ENCODE assay signal across 18 cellular contexts in genomic region chr13:34300559-34300958, GRCh38.
A peak's percentile ranks its signal among the peaks of the same experiment; 100 is the strongest.
DNase-seq lines count a peak whose midpoint lies in the region; ATAC-seq and TF ChIP-seq lines count a peak whose summit lies in the region.
"Had no signal": no experiment of that assay in that cellular context is flagged by ENCODE, and none has a peak within 500 bp of the region (broad histone marks: within the 10 kb centered on the region; RNA-seq: fewer than 3 reads in every experiment).

No MANE protein-coding gene starts in this region.

- H3K9ac ChIP-seq in mammary epithelial cell (ENCODE audit: insufficient read depth, low read length), result no peak overlapping the region

- no peak overlapping the region for H3K4me3 Mint-ChIP-seq in MCF 10A (ENCODE audit: unreplicated experiment)
- H3K4me3 Mint-ChIP-seq: activated CD4-positive, alpha-beta memory T cell treated with anti-CD3 and anti-CD28 coated beads for 36 hours; activated naive CD8-positive, alpha-beta T cell treated with anti-CD3 and anti-CD28 coated beads for 36 hours; activated T-cell treated with anti-CD3 and anti-CD28 coated beads, Interleukin-2, amount 50 U/mL, for 4 hours; effector memory CD8-positive, alpha-beta T cell; immature natural killer cell; stimulated activated naive CD8-positive, alpha-beta T cell treated with anti-CD3 and anti-CD28 coated beads, Interleukin-15, amount 100 ng/mL, for 72 hours had no signal

- no peak overlapping the region for H3K27ac ChIP-seq in mammary epithelial cell (ENCODE audit: insufficient read depth, low read depth, low read length)
- no peak overlapping the region for H3K27ac ChIP-seq in upper lobe of right lung
- H3K27ac ChIP-seq: vagina had no signal

- ATAC-seq in upper lobe of right lung, result peak; percentile 73
- ATAC-seq: activated T-cell treated with anti-CD3 and anti-CD28 coated beads, Interleukin-2, amount 50 U/mL, for 4 hours; effector memory CD8-positive, alpha-beta T cell; stimulated activated naive CD8-positive, alpha-beta T cell treated with anti-CD3 and anti-CD28 coated beads, Interleukin-15, amount 100 ng/mL, for 72 hours had no signal

- H3K4me1 Mint-ChIP-seq in MCF 10A (ENCODE audit: insufficient read depth, unreplicated experiment), result peaks cover 29% of the 10 kb centered on the region
- H3K4me1 Mint-ChIP-seq: activated naive CD8-positive, alpha-beta T cell treated with anti-CD3 and anti-CD28 coated beads for 36 hours; immature natural killer cell; stimulated activated naive CD8-positive, alpha-beta T cell treated with anti-CD3 and anti-CD28 coated beads, Interleukin-15, amount 100 ng/mL, for 72 hours had no signal

- H3K4me2 ChIP-seq in mammary epithelial cell (ENCODE audit: insufficient read depth, low read depth, low read length), result no peak overlapping the region

- H3K36me3 ChIP-seq in mammary epithelial cell (ENCODE audit: insufficient read depth, low read length) (no peaks in the 10 kb centered on the region), upper lobe of right lung (no peaks in the 10 kb centered on the region)
- H3K36me3 ChIP-seq: vagina had no signal

- intact Hi-C loops in mammary epithelial cell (cut with micrococcal nuclease), result loop anchor here (5.0 kb wide), 2 partner anchors 223 to 368 kb away; no protein-coding TSS in a partner anchor
- intact Hi-C loops in MCF 10A (cut with micrococcal nuclease), result no loop called here
- intact Hi-C loops in upper lobe of right lung (cut with DNase I), result no loop called here

- H3K27me3 Mint-ChIP-seq in MCF 10A (ENCODE audit: insufficient read depth, unreplicated experiment), result no peaks in the 10 kb centered on the region
- H3K27me3 Mint-ChIP-seq: activated CD4-positive, alpha-beta memory T cell treated with anti-CD3 and anti-CD28 coated beads for 36 hours; activated naive CD8-positive, alpha-beta T cell treated with anti-CD3 and anti-CD28 coated beads for 36 hours; effector memory CD8-positive, alpha-beta T cell; stimulated activated naive CD8-positive, alpha-beta T cell treated with anti-CD3 and anti-CD28 coated beads, Interleukin-15, amount 100 ng/mL, for 72 hours had no signal

- H3K4me3 ChIP-seq in mammary epithelial cell (replicated peaks in 1 of 3; ENCODE audit: insufficient read depth in 1 of 3, low read depth in 2 of 3, low read length in 3 of 3), result no peak overlapping the region
- H3K4me3 ChIP-seq in astrocyte of the spinal cord (ENCODE audit: low read depth, low read length), result no peak overlapping the region
- no peak overlapping the region for H3K4me3 ChIP-seq in upper lobe of right lung
- H3K4me3 ChIP-seq: vagina had no signal

- no peak for TF ChIP-seq CTCF in mammary epithelial cell (conservative IDR thresholded peaks at IDR 0.05 in 1 of 2, IDR thresholded peaks at IDR 0.05 in 1 of 2; ENCODE audit: extremely low read depth in 1 of 2, insufficient read depth in 1 of 2, low read depth in 1 of 2, low read length in 2 of 2)
- TF ChIP-seq CTCF in MCF 10A (IDR thresholded peaks at IDR 0.05; ENCODE audit: unreplicated experiment), result no peak
- TF ChIP-seq CTCF in astrocyte of the spinal cord (IDR thresholded peaks at IDR 0.05; ENCODE audit: low read depth, low read length), result no peak
- TF ChIP-seq CTCF in upper lobe of right lung (IDR thresholded peaks at IDR 0.05), result no peak

- in situ Hi-C loops in mammary epithelial cell (cut with MboI; ENCODE audit: low sequenced_read_pairs in 2 of 2) (no loop called here), astrocyte of the spinal cord (cut with HindIII; ENCODE audit: low sequenced_read_pairs) (no loop called here)

- DNase-seq in mammary epithelial cell, result peak; percentile 5
- DNase-seq in MCF 10A (ENCODE audit: unreplicated experiment), result no peak
- peak; percentile 21 for DNase-seq in astrocyte of the spinal cord (ENCODE audit: low read depth, low spot score)
- DNase-seq in kidney tubule cell (ENCODE audit: low spot score), result peak; percentile 35
- DNase-seq in upper lobe of right lung, result no peak
- no peak for DNase-seq in DMS114 treated with DMSO at 0.1 percent for 48 hours (lab: John Stamatoyannopoulos, UW; ENCODE audit: unreplicated experiment)
- no peak for DNase-seq in NCI-H2227 treated with DMSO at 0.1 percent for 48 hours (lab: John Stamatoyannopoulos, UW)
- DNase-seq in activated effector memory CD4-positive, alpha-beta T cell treated with Interleukin-2 at 50 U/mL for 16 hours, result no peak
- DNase-seq: activated CD4-positive, alpha-beta memory T cell treated with anti-CD3 and anti-CD28 coated beads for 36 hours; activated naive CD8-positive, alpha-beta T cell treated with anti-CD3 and anti-CD28 coated beads for 36 hours; activated T-cell treated with anti-CD3 and anti-CD28 coated beads, Interleukin-2, amount 50 U/mL, for 4 hours; effector memory CD8-positive, alpha-beta T cell; immature natural killer cell; NCI-H187; NCI-H748 treated with DMSO at 0.1 percent for 48 hours; stimulated activated CD4-positive, alpha-beta T cell treated with anti-CD3 and anti-CD28 coated beads, Interleukin-15, amount 100 ng/mL, for 24 hours; stimulated activated naive CD8-positive, alpha-beta T cell treated with anti-CD3 and anti-CD28 coated beads, Interleukin-15, amount 100 ng/mL, for 72 hours had no signal

- no peak overlapping the region for H3K27ac Mint-ChIP-seq in MCF 10A (ENCODE audit: low read depth, unreplicated experiment)
- H3K27ac Mint-ChIP-seq: activated CD4-positive, alpha-beta memory T cell treated with anti-CD3 and anti-CD28 coated beads for 36 hours; activated naive CD8-positive, alpha-beta T cell treated with anti-CD3 and anti-CD28 coated beads for 36 hours; effector memory CD8-positive, alpha-beta T cell; immature natural killer cell; stimulated activated naive CD8-positive, alpha-beta T cell treated with anti-CD3 and anti-CD28 coated beads, Interleukin-15, amount 100 ng/mL, for 72 hours had no signal

- no peaks in the 10 kb centered on the region for H4K20me1 ChIP-seq in mammary epithelial cell (ENCODE audit: insufficient read depth, low read length)

- BruUV-seq in mammary epithelial cell (replicated peaks; lab: Mats Ljungman, UMichigan), result no TSS peak
- BruUV-seq in MCF 10A (replicated peaks; lab: Mats Ljungman, UMichigan), result no TSS peak

- CTCF ChIA-PET in mammary epithelial cell (lab: Charles Lee; ENCODE audit: low non-redundant PET), result no interaction called here
- CTCF ChIA-PET in MCF 10A (lab: Yijun Ruan, JAX), result interaction anchor here (0.6 kb wide), 1 partner anchor 856 kb away, joined by 3 read pairs; no protein-coding TSS in a partner anchor

- H3K4me1 ChIP-seq in mammary epithelial cell (ENCODE audit: insufficient read depth, low read length), result peaks cover 30% of the 10 kb centered on the region
- no peaks in the 10 kb centered on the region for H3K4me1 ChIP-seq in upper lobe of right lung
- H3K4me1 ChIP-seq: vagina had no signal

- dilution Hi-C loops in mammary epithelial cell (cut with HindIII; ENCODE audit: low sequenced_read_pairs), result no loop called here

- no peaks in the 10 kb centered on the region for H3K27me3 ChIP-seq in mammary epithelial cell (ENCODE audit: insufficient read depth, low read length)
- no peaks in the 10 kb centered on the region for H3K27me3 ChIP-seq in upper lobe of right lung
- H3K27me3 ChIP-seq: vagina had no signal

- H3K9me3 ChIP-seq in mammary epithelial cell (replicated peaks; ENCODE audit: insufficient read depth, low read length) (no peaks in the 10 kb centered on the region), upper lobe of right lung (no peaks in the 10 kb centered on the region)
- H3K9me3 ChIP-seq: vagina had no signal

- H3K79me2 ChIP-seq in mammary epithelial cell (ENCODE audit: insufficient read depth, low read length), result no peaks in the 10 kb centered on the region

- WGBS in mammary epithelial cell (ENCODE audit: low coverage, missing lambda C conversion rate), result 100% methylated on average over 1 of the region's 1 CpG

- peaks cover 4% of the 10 kb centered on the region for H3K36me3 Mint-ChIP-seq in MCF 10A (ENCODE audit: insufficient read depth, unreplicated experiment)
- H3K36me3 Mint-ChIP-seq: activated CD4-positive, alpha-beta memory T cell treated with anti-CD3 and anti-CD28 coated beads for 36 hours; activated naive CD8-positive, alpha-beta T cell treated with anti-CD3 and anti-CD28 coated beads for 36 hours; immature natural killer cell had no signal

- H2AFZ ChIP-seq in mammary epithelial cell (ENCODE audit: low read depth, low read length), result peak overlapping the region; percentile 34

- POLR2A ChIA-PET in MCF 10A (lab: Yijun Ruan, JAX), result no interaction called here

- H3K9me3 Mint-ChIP-seq in MCF 10A (ENCODE audit: unreplicated experiment), result peaks cover 7% of the 10 kb centered on the region

Comparison
In these comparisons a context has a peak if more than half of its experiments do, and no peak if none do; other contexts are left out.
1. DNase-seq: peak in mammary epithelial cell (single experiment), astrocyte of the spinal cord (single experiment) and kidney tubule cell (single experiment); none in MCF 10A (single experiment), upper lobe of right lung (single experiment), DMS114 treated with DMSO at 0.1 percent for 48 hours (single experiment), NCI-H2227 treated with DMSO at 0.1 percent for 48 hours (single experiment) and activated effector memory CD4-positive, alpha-beta T cell treated with Interleukin-2 at 50 U/mL for 16 hours (single experiment).